8 cellular contexts compared by ENCODE assay signal in the genomic region with DNA sequence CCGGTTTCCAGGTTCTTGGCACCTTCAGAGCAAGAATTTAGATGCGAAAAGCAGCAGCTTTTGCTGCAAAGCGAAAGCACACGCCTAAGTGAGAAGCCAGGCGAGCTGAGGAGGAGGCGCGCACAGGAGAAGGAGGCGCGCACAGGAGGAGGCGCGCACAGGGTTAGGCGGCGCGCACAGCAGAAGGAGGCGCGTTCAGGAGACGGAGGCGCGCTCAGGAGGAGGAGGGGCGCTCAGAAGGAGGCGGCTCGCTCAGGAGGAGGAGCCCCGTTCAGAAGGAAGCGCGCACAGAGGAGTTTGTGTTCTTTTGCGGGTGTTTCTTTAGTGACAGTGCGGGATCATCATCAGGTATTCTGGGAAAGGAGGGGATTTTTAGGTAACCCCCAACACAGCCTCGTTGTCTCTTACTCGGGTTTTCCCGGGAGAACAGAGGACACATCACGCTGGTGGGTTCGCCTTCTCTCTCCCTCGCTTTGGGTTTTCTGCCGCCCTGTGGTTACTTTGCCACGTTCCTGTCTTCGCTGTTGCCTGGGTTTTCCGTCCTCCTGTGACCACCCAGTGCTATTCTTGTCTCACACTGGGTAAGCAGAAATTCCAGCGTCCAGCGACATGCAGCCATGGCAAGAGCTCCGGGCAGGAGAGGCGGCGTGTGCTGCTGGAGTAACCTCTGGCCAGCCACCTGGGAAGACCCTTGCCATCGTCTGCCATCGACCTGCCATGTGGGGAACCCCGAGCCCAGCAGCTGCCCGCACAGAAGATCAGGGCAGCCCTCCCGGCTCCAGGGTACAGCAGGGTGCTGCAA. TPM values are rescaled to one million over a fixed set of nuclear protein-coding genes. Genes with fewer than 3 reads are reported as not detected.
A peak's percentile ranks its signal among the peaks of the same experiment; 100 is the strongest.
DNase-seq lines count a peak whose midpoint lies in the region; ATAC-seq, FAIRE-seq and TF ChIP-seq lines count a peak whose summit lies in the region.

No MANE protein-coding gene starts in this region.

- no peak for FAIRE-seq in HepG2 (lab: Jason Lieb, UNC)

- no peak for TF ChIP-seq POLR2A in right lobe of liver (IDR thresholded peaks at IDR 0.05)
- no peak for TF ChIP-seq POLR2A in HepG2 (IDR thresholded peaks at IDR 0.05; ENCODE audit: insufficient read depth in 1 of 2, low read depth in 2 of 2, low read length in 2 of 2)

- H3K4me2 ChIP-seq in HepG2 (ENCODE audit: low read depth, low read length), result no peak overlapping the region

- peak in 2 of 4 donors; percentile 5 to 18 for TF ChIP-seq CTCF in right lobe of liver (IDR thresholded peaks at IDR 0.05)
- TF ChIP-seq CTCF in HepG2 (CRISPR knock-in tag; IDR thresholded peaks at IDR 0.05), result no peak

- in situ Hi-C loops in HepG2 (cut with HindIII; ENCODE audit: extremely low pct_ligation_motif_present, low pct_unique_long_range_greater_than_20kb), result no loop called here

- H3K36me3 ChIP-seq in right lobe of liver (no peaks in the 10 kb centered on the region), HepG2 (replicated peaks in 1 of 2; ENCODE audit: control insufficient read depth in 1 of 2, insufficient read depth in 2 of 2, low read length in 2 of 2) (peaks cover 18 to 45% of the 10 kb centered on the region in 2 experiments; a peak in 4 of 5 replicates), iPS DF 6.9 (ENCODE audit: control insufficient read depth, insufficient read depth, low read length) (peaks cover 23% of the 10 kb centered on the region)

- H3K9ac ChIP-seq in HepG2 (ENCODE audit: insufficient read depth, low read depth, low read length), result no peak overlapping the region

- no peaks in the 10 kb centered on the region for H3K9me3 ChIP-seq in right lobe of liver
- no peaks in the 10 kb centered on the region for H3K9me3 ChIP-seq in HepG2 (ENCODE audit: low read length)
- no peaks in the 10 kb centered on the region for H3K9me3 ChIP-seq in iPS DF 6.9 (ENCODE audit: control insufficient read depth, insufficient read depth, low read length)

- TF ChIP-seq RAD21 in HepG2 (CRISPR knock-in tag; IDR thresholded peaks at IDR 0.05), result no peak

- no peaks in the 10 kb centered on the region for H3K4me1 ChIP-seq in right lobe of liver
- no peaks in the 10 kb centered on the region for H3K4me1 ChIP-seq in HepG2 (ENCODE audit: insufficient read depth, low read length)
- no peaks in the 10 kb centered on the region for H3K4me1 ChIP-seq in iPS DF 6.9 (ENCODE audit: control insufficient read depth, insufficient read depth, low read length)

- peak overlapping the region; percentile 6 to 34 (median 27) for H3K27ac ChIP-seq in right lobe of liver
- no peak overlapping the region for H3K27ac ChIP-seq in HepG2 (ENCODE audit: extremely low read length, insufficient read depth, low read length)
- no peak overlapping the region for H3K27ac ChIP-seq in iPS DF 6.9 (ENCODE audit: low read length)

- intact Hi-C loops in right lobe of liver (cut with DNase I) (no loop called here), HepG2 (cut with micrococcal nuclease; ENCODE audit: unreplicated experiment) (no loop called here)

- POLR2A ChIA-PET in HepG2 (lab: Yijun Ruan, JAX), result no interaction called here

- H3K27me3 ChIP-seq in right lobe of liver, result no peaks in the 10 kb centered on the region
- no peaks in the 10 kb centered on the region for H3K27me3 ChIP-seq in HepG2 (ENCODE audit: control insufficient read depth in 1 of 2, insufficient read depth in 2 of 2, low read length in 2 of 2)
- H3K27me3 ChIP-seq in iPS DF 6.9 (ENCODE audit: control insufficient read depth, insufficient read depth, low read length), result no peaks in the 10 kb centered on the region

- WGBS in right lobe of liver (ENCODE audit: insufficient coverage, low coverage, low lambda C conversion rate, missing lambda C conversion rate), result 77% methylated on average over 28 of the region's 47 CpGs
- WGBS in HepG2 (ENCODE audit: low lambda C conversion rate), result 97% methylated on average over 47 of the region's 47 CpGs
- WGBS in iPS DF 6.9 (ENCODE audit: insufficient coverage, insufficient read length), result no CpG with 5 or more reads among the region's 47 CpGs

- ATAC-seq in right lobe of liver, result peak; percentile 54 to 97 (median 96)
- no peak for ATAC-seq in HepG2
- peak; percentile 90 for ATAC-seq in HG03175 (IDR thresholded peaks at IDR 0.05; ENCODE audit: unreplicated experiment)

- CTCF ChIA-PET in HepG2 (lab: Yijun Ruan, JAX; ENCODE audit: low intra/inter-chr PET ratio, low total read pairs), result no interaction called here

- TF ChIP-seq EP300 in HepG2 (IDR thresholded peaks at IDR 0.05; ENCODE audit: low read depth in 2 of 2, low read length in 2 of 2), result no peak
- TF ChIP-seq EP300 in HepG2 (CRISPR knock-in tag; IDR thresholded peaks at IDR 0.05; ENCODE audit: borderline replicate concordance), result no peak

- BruUV-seq in HepG2 (replicated peaks; lab: Mats Ljungman, UMichigan), result no TSS peak

- no peaks in the 10 kb centered on the region for H4K20me1 ChIP-seq in HepG2 (ENCODE audit: insufficient read depth, low read length)

- H3K79me2 ChIP-seq in HepG2 (ENCODE audit: insufficient read depth, low read length), result no peaks in the 10 kb centered on the region

- DNase-seq in right lobe of liver (peak in 2 of 3 donors; percentile 68 to 71), HepG2 (ENCODE audit: low spot score) (no peak), T-helper 2 cell (peak; percentile 34 to 90 (median 62)), astrocyte of the hippocampus (ENCODE audit: low read depth, low spot score) (peak; percentile 88), iPS DF 6.9 (ENCODE audit: low read depth, low spot score) (peak; percentile 22), HK-2 (ENCODE audit: unreplicated experiment) (no peak)
- peak; percentile 24 to 25 for DNase-seq in stimulated activated CD4-positive, alpha-beta T cell treated with anti-CD3 and anti-CD28 coated beads, Interleukin-12 subunit alpha, Interleukin-12 subunit beta, amount 100 ng/mL, for 24 hours (ENCODE audit: low read depth in 2 of 2)

- H3K4me3 ChIP-seq in right lobe of liver (peak overlapping the region; percentile 30 to 42 (median 36)), HepG2 (replicated peaks in 1 of 3; ENCODE audit: insufficient read depth in 1 of 3, low read depth in 2 of 3, low read length in 3 of 3) (no peak overlapping the region), iPS DF 6.9 (ENCODE audit: low read length) (peak overlapping the region; percentile 28; the same call in 1 of the 2 replicates)

- H2AFZ ChIP-seq in HepG2 (ENCODE audit: low read length), result no peak overlapping the region

TF ChIP-seq in HepG2, 621 proteins besides CTCF, POLR2A, EP300 and RAD21 (continues in another document):
- no peak for TF ChIP-seq ZNF615 (CRISPR knock-in tag; IDR thresholded peaks at IDR 0.05; ENCODE audit: borderline replicate concordance)
- no peak for TF ChIP-seq SP4 (CRISPR knock-in tag; IDR thresholded peaks at IDR 0.05)
- no peak for TF ChIP-seq HOXA9 (CRISPR knock-in tag; IDR thresholded peaks at IDR 0.05; ENCODE audit: borderline replicate concordance)

RNA-seq across cellular contexts. Expression of a gene that starts 47.0 kb away (rescaled TPM):
- 10 to 100 TPM in 5 of 6 experiments, 1 to 10 TPM in 1; 8.2 to 26.8 (median 12.7) TPM for total RNA-seq in right lobe of liver
- total RNA-seq in HepG2 (2016; rRNA removed; fragmentation: Illumina TruSeq; extraction: Trizol), result 10.0 and 34.1 TPM in 2 replicates
- 45.3 and 45.5 TPM in 2 replicates for total RNA-seq in HepG2 (2016; cell fraction: cytosol; rRNA removed; fragmentation: Illumina TruSeq; extraction: Trizol; ENCODE audit: low read depth)
- 9.2 and 32.8 TPM in 2 replicates for total RNA-seq in HepG2 (2016; cell fraction: insoluble cytoplasmic fraction; rRNA removed; fragmentation: Illumina TruSeq; extraction: Trizol)
- total RNA-seq in HepG2 (2016; cell fraction: membrane; rRNA removed; fragmentation: Illumina TruSeq; extraction: Trizol), result 22.5 and 24.3 TPM in 2 replicates
- 87.3 and 93.1 TPM in 2 replicates for total RNA-seq in HepG2 (2016; cell fraction: nucleus; rRNA removed; fragmentation: Illumina TruSeq; extraction: Trizol)
- polyA plus RNA-seq in HepG2 (2011; rRNA removed), result 80.3 and 95.6 TPM in 2 replicates
- 17.7 and 20.8 TPM in 2 replicates for polyA plus RNA-seq in HepG2 (2011; cell fraction: cytosol; rRNA removed)
- polyA plus RNA-seq in HepG2 (2011; cell fraction: nucleus; rRNA removed), result 789 and 902 TPM in 2 replicates
- 44.5 and 48.4 TPM in 2 replicates for polyA plus RNA-seq in HepG2 (2012)
- 0.87 and 1.0 TPM in 2 replicates for polyA plus RNA-seq in HepG2 (2016; cell fraction: cytosol; fragmentation: Illumina TruSeq; extraction: Trizol; ENCODE audit: low read depth)
- 5.7 and 6.2 TPM in 2 replicates for polyA plus RNA-seq in HepG2 (2016; cell fraction: insoluble cytoplasmic fraction; fragmentation: Illumina TruSeq; extraction: Trizol; ENCODE audit: low read depth)
- polyA plus RNA-seq in HepG2 (2016; cell fraction: membrane; fragmentation: Illumina TruSeq; extraction: Trizol; ENCODE audit: low read depth), result 2.3 TPM in 2 replicates
- 145 and 151 TPM in 2 replicates for polyA plus RNA-seq in HepG2 (2016; cell fraction: nucleus; fragmentation: Illumina TruSeq; extraction: Trizol; ENCODE audit: insufficient read depth, low read depth)
- 26.5 and 83.9 TPM in 2 replicates for polyA minus RNA-seq in HepG2 (2011; rRNA and poly(A)+ RNA removed; ENCODE audit: low replicate concordance)
- polyA minus RNA-seq in HepG2 (2011; cell fraction: cytosol; rRNA and poly(A)+ RNA removed), result 13.1 and 17.6 TPM in 2 replicates
- 330 and 337 TPM in 2 replicates for polyA minus RNA-seq in HepG2 (2011; cell fraction: nucleus; rRNA and poly(A)+ RNA removed)

RNA-seq across cellular contexts. Expression of a gene that starts 47.1 kb away (rescaled TPM):
- total RNA-seq in right lobe of liver (10 to 100 TPM; 17.2 to 38.2 (median 22.6) TPM), HepG2 (2016; rRNA removed; fragmentation: Illumina TruSeq; extraction: Trizol) (24.9 and 29.9 TPM in 2 replicates)
- 8.5 and 9.9 TPM in 2 replicates for total RNA-seq in HepG2 (2016; cell fraction: cytosol; rRNA removed; fragmentation: Illumina TruSeq; extraction: Trizol; ENCODE audit: low read depth)
- 23.9 and 28.1 TPM in 2 replicates for total RNA-seq in HepG2 (2016; cell fraction: insoluble cytoplasmic fraction; rRNA removed; fragmentation: Illumina TruSeq; extraction: Trizol)
- total RNA-seq in HepG2 (2016; cell fraction: membrane; rRNA removed; fragmentation: Illumina TruSeq; extraction: Trizol), result 29.1 and 33.5 TPM in 2 replicates
- 29.1 and 31.2 TPM in 2 replicates for total RNA-seq in HepG2 (2016; cell fraction: nucleus; rRNA removed; fragmentation: Illumina TruSeq; extraction: Trizol)
- 21.4 and 21.7 TPM in 2 replicates for polyA plus RNA-seq in HepG2 (2011; rRNA removed)
- polyA plus RNA-seq in HepG2 (2011; cell fraction: cytosol; rRNA removed), result 15.0 and 17.3 TPM in 2 replicates
- 8.2 and 9.1 TPM in 2 replicates for polyA plus RNA-seq in HepG2 (2011; cell fraction: nucleus; rRNA removed)
- polyA plus RNA-seq in HepG2 (2012), result 31.3 and 32.1 TPM in 2 replicates
- polyA plus RNA-seq in HepG2 (2016; cell fraction: cytosol; fragmentation: Illumina TruSeq; extraction: Trizol; ENCODE audit: low read depth), result 11.4 and 15.3 TPM in 2 replicates
- polyA plus RNA-seq in HepG2 (2016; cell fraction: insoluble cytoplasmic fraction; fragmentation: Illumina TruSeq; extraction: Trizol; ENCODE audit: low read depth), result 31.7 and 32.1 TPM in 2 replicates
- polyA plus RNA-seq in HepG2 (2016; cell fraction: membrane; fragmentation: Illumina TruSeq; extraction: Trizol; ENCODE audit: low read depth), result 26.6 and 31.9 TPM in 2 replicates
- 37.2 and 42.7 TPM in 2 replicates for polyA plus RNA-seq in HepG2 (2016; cell fraction: nucleus; fragmentation: Illumina TruSeq; extraction: Trizol; ENCODE audit: insufficient read depth, low read depth)
- 3.5 and 28.2 TPM in 2 replicates for polyA minus RNA-seq in HepG2 (2011; rRNA and poly(A)+ RNA removed; ENCODE audit: low replicate concordance)
- 22.5 and 22.8 TPM in 2 replicates for polyA minus RNA-seq in HepG2 (2011; cell fraction: cytosol; rRNA and poly(A)+ RNA removed)
- 18.4 and 18.8 TPM in 2 replicates for polyA minus RNA-seq in HepG2 (2011; cell fraction: nucleus; rRNA and poly(A)+ RNA removed)

Comparison
In these comparisons a context has a peak if more than half of its experiments do, and no peak if none do; other contexts are left out.
1. DNase-seq: peak in right lobe of liver (2 of 3), T-helper 2 cell (5 of 5), astrocyte of the hippocampus (single experiment), iPS DF 6.9 (single experiment) and stimulated activated CD4-positive, alpha-beta T cell treated with anti-CD3 and anti-CD28 coated beads, Interleukin-12 subunit alpha, Interleukin-12 subunit beta, amount 100 ng/mL, for 24 hours (2 of 2); none in HepG2 (single experiment) and HK-2 (single experiment).
2. H3K27ac ChIP-seq: peak in right lobe of liver (3 of 3); none in HepG2 (single experiment) and iPS DF 6.9 (single experiment).
3. H3K4me3 ChIP-seq: peak in right lobe of liver (3 of 3) and iPS DF 6.9 (single experiment); none in HepG2 (0 of 3).